ENCODE assay signal across 8 cellular contexts in genomic region chr1:226870323-226871046, GRCh38. TPM values are rescaled to one million over a fixed set of nuclear protein-coding genes. Genes with fewer than 3 reads are reported as not detected.
DNase-seq lines count a peak whose midpoint lies in the region; ATAC-seq, FAIRE-seq and TF ChIP-seq lines count a peak whose summit lies in the region.

Gene PSEN2, plus strand, starts transcription at chr1:226870616. Its CDS starts 11,292 bp downstream, at chr1:226881908.

- H3K27me3 ChIP-seq in tibial nerve: no peaks in the 10 kb centered on the region

- H3K36me3 ChIP-seq in tibial nerve: no peaks in the 10 kb centered on the region

- H3K4me1 ChIP-seq in tibial nerve: peaks cover 0 to 19% (median 13%) of the 10 kb centered on the region in 4 donors

- peak in 4 of 5 experiments; percentile 16 to 67 (median 40) for TF ChIP-seq CTCF in tibial nerve (IDR thresholded peaks at IDR 0.05)

- DNase-seq in DMS153 treated with DMSO at 0.1 percent for 48 hours (lab: John Stamatoyannopoulos, UW; ENCODE audit: unreplicated experiment): peak; percentile 77
- DNase-seq in HTR-8/SVneo (ENCODE audit: insufficient read length, low spot score): peak; percentile 67
- DNase-seq in activated naive CD4-positive, alpha-beta T cell treated with anti-CD3 and anti-CD28 coated beads, Interleukin-2, amount 50 U/mL, for 16 hours: peak; percentile 54
- no peak for DNase-seq in glomerular endothelial cell (ENCODE audit: extremely low read depth, low read depth, low spot score)
- DNase-seq in occipital lobe (lab: John Stamatoyannopoulos, UW): peak; percentile 36
- peak in 1 of 2 donors; percentile 20 for DNase-seq in tibial nerve (ENCODE audit: low spot score in 2 of 2)

- H3K27ac ChIP-seq in tibial nerve: peak within 1 kb of the TSS; percentile 54 to 82 (median 72)

- no peak for TF ChIP-seq EP300 in tibial nerve (IDR thresholded peaks at IDR 0.05)

- no peaks in the 10 kb centered on the region for H3K9me3 ChIP-seq in tibial nerve

- TF ChIP-seq POLR2A in Raji (IDR thresholded peaks at IDR 0.05; ENCODE audit: insufficient read depth, low read depth, low read length): peak; percentile 59
- peak in 1 of 2 donors; percentile 49 for TF ChIP-seq POLR2A in tibial nerve (IDR thresholded peaks at IDR 0.05)

- FAIRE-seq in HTR-8/SVneo (lab: Jason Lieb, UNC): no peak

- WGBS in tibial nerve, 2 donors: 0 to 1% methylated on average over 19 to 70 of the region's 82 CpGs

- peak; percentile 98 for ATAC-seq in GM21390 (IDR thresholded peaks at IDR 0.05; ENCODE audit: unreplicated experiment)

- H3K4me3 ChIP-seq in tibial nerve: peak within 1 kb of the TSS; percentile 71 to 96 (median 78)

RNA-seq across cellular contexts. Expression of gene PSEN2, which starts in this region (rescaled TPM):
- total RNA-seq in glomerular endothelial cell (16.7 and 25.2 TPM in 2 replicates), occipital lobe (28.2 TPM), tibial nerve (10 to 100 TPM; 30.8 to 49.2 (median 40.9) TPM)
